In genomic region chr3:86974177-86974576, GRCh38 we compare ENCODE assay signal across 1 cellular context. TPM values are rescaled to one million over a fixed set of nuclear protein-coding genes. Genes with fewer than 3 reads are reported as not detected.
"Had no signal": no experiment of that assay in that cellular context is flagged by ENCODE, and none has a peak within 500 bp of the region (broad histone marks: within the 10 kb centered on the region; RNA-seq: fewer than 3 reads in every experiment).

No MANE protein-coding gene starts in this region.

RNA-seq across cellular contexts. Expression of gene VGLL3, which starts 16.8 kb away (rescaled TPM):
- total RNA-seq: natural killer cell had no signal
